17 cellular contexts compared by ENCODE assay signal in the genomic region with DNA sequence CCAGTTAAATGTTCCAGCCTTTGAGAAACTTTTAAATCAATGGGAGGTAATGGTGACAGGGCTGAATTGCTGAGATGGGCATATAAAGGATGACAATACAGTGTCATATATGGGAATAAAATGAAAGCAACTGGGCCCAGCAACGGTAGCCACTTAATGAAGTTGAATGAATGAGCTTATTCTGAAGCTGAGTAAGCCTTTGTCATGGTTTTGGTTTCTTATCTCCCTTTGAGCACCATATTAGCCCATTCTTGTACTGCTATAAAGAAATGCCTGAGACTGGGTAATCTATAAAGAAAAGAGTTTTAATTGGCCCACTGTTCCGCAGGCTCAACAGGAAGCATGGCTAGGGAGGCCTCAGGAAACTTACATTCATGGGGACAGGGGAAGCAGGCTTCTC. TPM values are rescaled to one million over a fixed set of nuclear protein-coding genes. Genes with fewer than 3 reads are reported as not detected.
A peak's percentile ranks its signal among the peaks of the same experiment; 100 is the strongest.
DNase-seq lines count a peak whose midpoint lies in the region; ATAC-seq, FAIRE-seq and TF ChIP-seq lines count a peak whose summit lies in the region.
"Had no signal": no experiment of that assay in that cellular context is flagged by ENCODE, and none has a peak within 500 bp of the region (broad histone marks: within the 10 kb centered on the region; RNA-seq: fewer than 3 reads in every experiment).

No MANE protein-coding gene starts in this region.

- no peak overlapping the region for H2BK120ac ChIP-seq in H1 (replicated peaks; ENCODE audit: low read depth, low read length)

- H3K36me3 Mint-ChIP-seq in activated T-cell treated with anti-CD3 and anti-CD28 coated beads, Interleukin-2, amount 50 U/mL, for 72 hours (ENCODE audit: insufficient read depth in 2 of 2), result peaks cover 2 to 4% of the 10 kb centered on the region in 2 donors
- peaks cover 7% of the 10 kb centered on the region for H3K36me3 Mint-ChIP-seq in activated CD4-positive, alpha-beta T cell treated with anti-CD3 and anti-CD28 coated beads, Interleukin-2, amount 10 ng/mL, durations not matched to agents 24 days and 14 days (ENCODE audit: low read depth)
- H3K36me3 Mint-ChIP-seq in endodermal cell (ENCODE audit: low read depth), result no peaks in the 10 kb centered on the region

- H2BK12ac ChIP-seq in H1 (ENCODE audit: low read depth, low read length), result no peak overlapping the region

- H3K36me3 ChIP-seq in H1 (ENCODE audit: control insufficient read depth in 2 of 4, insufficient read depth in 4 of 4, low read length in 3 of 4) (no peaks in the 10 kb centered on the region), endodermal cell (ENCODE audit: control insufficient read depth, insufficient read depth, low read length) (no peaks in the 10 kb centered on the region)
- H3K36me3 ChIP-seq: SJCRH30 had no signal

- H3K23me2 ChIP-seq in H1 (ENCODE audit: low read depth, low read length), result no peaks in the 10 kb centered on the region; the same call in 1 of the 2 replicates

- H4K5ac ChIP-seq in H1 (ENCODE audit: insufficient read length, low read depth, low read length), result no peak overlapping the region

- TF ChIP-seq EP300 in H1 (IDR thresholded peaks at IDR 0.05; ENCODE audit: borderline replicate concordance in 1 of 2, low read depth in 2 of 2, low read length in 2 of 2), result no peak

- H2AFZ ChIP-seq in H1 (ENCODE audit: low read length), result no peak overlapping the region

- 0 out of 2 replicates have a peak overlapping the region, but pooled peaks have one; percentile 15 for H4K8ac ChIP-seq in H1 (ENCODE audit: extremely low read depth, insufficient read depth, low read length)

- H4K91ac ChIP-seq in H1 (replicated peaks; ENCODE audit: insufficient read length, low read length), result no peak overlapping the region

- H2BK20ac ChIP-seq in H1 (ENCODE audit: low read length), result no peak overlapping the region

- no peak overlapping the region for H3K4ac ChIP-seq in H1 (replicated peaks; ENCODE audit: insufficient read length, low read depth, low read length)

- no peaks in the 10 kb centered on the region for H4K20me1 ChIP-seq in H1 (replicated peaks in 1 of 2; ENCODE audit: control insufficient read depth in 1 of 2, insufficient read depth in 2 of 2, low read length in 2 of 2)

- H3K18ac ChIP-seq in H1 (ENCODE audit: extremely low read depth, low read length), result no peak overlapping the region

- ATAC-seq in activated T-cell treated with anti-CD3 and anti-CD28 coated beads, Interleukin-2, amount 50 U/mL, for 72 hours (replicated peaks in 1 of 2), result peak in 1 of 2 donors; percentile 40
- ATAC-seq in HG02623 (IDR thresholded peaks at IDR 0.05; ENCODE audit: unreplicated experiment), result no peak

- no peak overlapping the region for H2BK5ac ChIP-seq in H1 (ENCODE audit: low read depth, low read length)

- H3K4me3 ChIP-seq in H1 (ENCODE audit: extremely low read depth in 1 of 4, insufficient read depth in 2 of 4, low read depth in 3 of 4, low read length in 4 of 4) (no peak overlapping the region), endodermal cell (ENCODE audit: low read length) (no peak overlapping the region)
- H3K4me3 ChIP-seq: SJCRH30 had no signal

- H2AK5ac ChIP-seq in H1 (ENCODE audit: low read depth, low read length), result no peak overlapping the region

- no peaks in the 10 kb centered on the region for H3K79me1 ChIP-seq in H1 (ENCODE audit: low read depth, low read length)

- no peak for TF ChIP-seq RAD21 in H1 (IDR thresholded peaks at IDR 0.05 in 1 of 2, conservative IDR thresholded peaks at IDR 0.05 in 1 of 2; ENCODE audit: low read depth in 2 of 2, low read length in 2 of 2)

- H3K9ac ChIP-seq in H1 (replicated peaks in 1 of 4; ENCODE audit: extremely low read depth in 1 of 4, low read depth in 3 of 4, low read length in 3 of 4), result no peak overlapping the region
- no peak overlapping the region for H3K9ac ChIP-seq in endodermal cell (ENCODE audit: extremely low read depth, low read length, poor library complexity, severe bottlenecking)

- peaks cover 0 to 4% (median 3%) of the 10 kb centered on the region in 4 experiments; a peak in 5 of 7 replicates for H3K4me1 ChIP-seq in H1 (replicated peaks in 1 of 4; ENCODE audit: control insufficient read depth in 3 of 4, insufficient read depth in 4 of 4, low read length in 3 of 4)
- H3K4me1 ChIP-seq in endodermal cell (ENCODE audit: control insufficient read depth, insufficient read depth, low read length), result peaks cover 4% of the 10 kb centered on the region

- H2BK15ac ChIP-seq in H1 (ENCODE audit: low read length), result no peak overlapping the region

- peak overlapping the region in 1 of 2 donors; percentile 3 for H3K4me3 Mint-ChIP-seq in activated T-cell treated with anti-CD3 and anti-CD28 coated beads, Interleukin-2, amount 50 U/mL, for 72 hours
- H3K4me3 Mint-ChIP-seq in activated CD4-positive, alpha-beta T cell treated with anti-CD3 and anti-CD28 coated beads, Interleukin-2, amount 10 ng/mL, durations not matched to agents 24 days and 14 days, result no peak overlapping the region
- H3K4me3 Mint-ChIP-seq in endodermal cell, result no peak overlapping the region

- POLR2A ChIA-PET in H1 (lab: Charles Lee; ENCODE audit: partially characterized antibody), result no interaction called here

- H3K23ac ChIP-seq in H1 (ENCODE audit: insufficient read length), result no peak overlapping the region

- no peak for FAIRE-seq in H1 (lab: Jason Lieb, UNC)
- FAIRE-seq: H54 had no signal

- 49% methylated on average over 2 of the region's 2 CpGs; no CpG with 5 or more reads in 1 of the 2 experiments for WGBS in H1 (ENCODE audit: extremely low coverage in 1 of 2, insufficient coverage in 1 of 2, insufficient read length in 1 of 2, insufficient replicate concordance in 2 of 2, low coverage in 1 of 2, low lambda C conversion rate in 2 of 2, missing lambda C conversion rate in 1 of 2), 2 experiments
- WGBS in endodermal cell (ENCODE audit: insufficient coverage in 1 of 2, insufficient read length in 1 of 2), 2 experiments, result 68 to 88% methylated on average over 1 to 2 of the region's 2 CpGs

- H3K27ac Mint-ChIP-seq in activated T-cell treated with anti-CD3 and anti-CD28 coated beads, Interleukin-2, amount 50 U/mL, for 72 hours, result peak overlapping the region; percentile 8
- no peak overlapping the region for H3K27ac Mint-ChIP-seq in activated CD4-positive, alpha-beta T cell treated with anti-CD3 and anti-CD28 coated beads, Interleukin-2, amount 10 ng/mL, durations not matched to agents 24 days and 14 days
- no peak overlapping the region for H3K27ac Mint-ChIP-seq in endodermal cell

- no peak overlapping the region for H3K27ac ChIP-seq in H1 (ENCODE audit: low read depth, low read length)
- H3K27ac ChIP-seq in endodermal cell (ENCODE audit: low read depth, low read length), result no peak overlapping the region
- H3K27ac ChIP-seq: C4-2B, SJCRH30 had no signal

- CTCF ChIA-PET in H1 (lab: Charles Lee; ENCODE audit: partially characterized antibody), result interaction anchor here (1.6 kb wide), 1 partner anchor 55 kb away, joined by 5 read pairs; no protein-coding TSS in a partner anchor

- no peak for TF ChIP-seq POLR2A in H1 (IDR thresholded peaks at IDR 0.05; ENCODE audit: control extremely low read depth in 1 of 2, low read depth in 2 of 2, low read length in 2 of 2)

- no peak for DNase-seq in activated T-cell treated with anti-CD3 and anti-CD28 coated beads, Interleukin-2, amount 50 U/mL, for 72 hours
- DNase-seq in activated T-cell treated with anti-CD3 and anti-CD28 coated beads, Interleukin-2, amount 50 U/mL, for 48 hours, result no peak
- DNase-seq in OCI-M1 (lab: John Stamatoyannopoulos, UW), result peak; percentile 83
- no peak for DNase-seq in H1 (ENCODE audit: low read depth in 1 of 2, low spot score in 2 of 2)
- DNase-seq in activated CD4-positive, alpha-beta T cell treated with anti-CD3 and anti-CD28 coated beads, Interleukin-2, amount 10 ng/mL, durations not matched to agents 24 days and 14 days, result no peak
- DNase-seq in endodermal cell, result no peak
- no peak for DNase-seq in NCI-H2029 (lab: John Stamatoyannopoulos, UW)
- DNase-seq: COR-L47, NCI-H1092, NCI-H1694, NCI-H2171, NCI-H446 treated with DMSO at 0.1 percent for 48 hours, NCI-H748 treated with DMSO at 0.1 percent for 48 hours, SJCRH30 had no signal

- intact Hi-C loops in activated CD4-positive, alpha-beta T cell treated with anti-CD3 and anti-CD28 coated beads, Interleukin-2, amount 10 ng/mL, durations not matched to agents 24 days and 14 days (cut with micrococcal nuclease), result no loop called here

- no peak overlapping the region for H3K4me2 ChIP-seq in H1 (ENCODE audit: insufficient read depth in 1 of 2, low read depth in 2 of 2, low read length in 2 of 2)

- H3K9me3 ChIP-seq in H1 (ENCODE audit: insufficient read depth in 2 of 2, low read depth in 1 of 2, low read length in 1 of 2) (no peaks in the 10 kb centered on the region), endodermal cell (ENCODE audit: control insufficient read depth, low read length) (no peaks in the 10 kb centered on the region)
- H3K9me3 ChIP-seq: SJCRH30 had no signal

- H3K14ac ChIP-seq in H1 (ENCODE audit: insufficient read length), result no peak overlapping the region

- H3K4me1 Mint-ChIP-seq in activated T-cell treated with anti-CD3 and anti-CD28 coated beads, Interleukin-2, amount 50 U/mL, for 72 hours (ENCODE audit: low read depth), result peaks cover 53% of the 10 kb centered on the region
- H3K4me1 Mint-ChIP-seq in activated CD4-positive, alpha-beta T cell treated with anti-CD3 and anti-CD28 coated beads, Interleukin-2, amount 10 ng/mL, durations not matched to agents 24 days and 14 days, result peaks cover 29% of the 10 kb centered on the region
- H3K4me1 Mint-ChIP-seq in endodermal cell, result peaks cover 16% of the 10 kb centered on the region

- peaks cover 0 to 12% of the 10 kb centered on the region in 2 experiments; a peak in 2 of 4 replicates for H3K79me2 ChIP-seq in H1 (ENCODE audit: control insufficient read depth in 1 of 2, insufficient read depth in 2 of 2, low read length in 2 of 2)

- H3K9me3 Mint-ChIP-seq in activated T-cell treated with anti-CD3 and anti-CD28 coated beads, Interleukin-2, amount 50 U/mL, for 72 hours, result no peaks in the 10 kb centered on the region
- no peaks in the 10 kb centered on the region for H3K9me3 Mint-ChIP-seq in activated CD4-positive, alpha-beta T cell treated with anti-CD3 and anti-CD28 coated beads, Interleukin-2, amount 10 ng/mL, durations not matched to agents 24 days and 14 days
- H3K9me3 Mint-ChIP-seq in endodermal cell, result no peaks in the 10 kb centered on the region

- H3K56ac ChIP-seq in H1 (replicated peaks; ENCODE audit: insufficient read length, low read depth, low read length), result no peak overlapping the region

- TF ChIP-seq CTCF in H1 (IDR thresholded peaks at IDR 0.05; ENCODE audit: control extremely low read depth in 1 of 3, insufficient read depth in 1 of 3, low read depth in 1 of 3, low read length in 3 of 3), result no peak
- no peak for TF ChIP-seq CTCF in endodermal cell (conservative IDR thresholded peaks at IDR 0.05)

- H3K27me3 ChIP-seq in H1 (replicated peaks in 1 of 4; ENCODE audit: control insufficient read depth in 3 of 4, extremely low read depth in 1 of 4, insufficient read depth in 3 of 4, low read length in 3 of 4), result no peaks in the 10 kb centered on the region
- H3K27me3 ChIP-seq in endodermal cell (ENCODE audit: control insufficient read depth, insufficient read depth, low read length, poor library complexity, severe bottlenecking), result no peaks in the 10 kb centered on the region
- H3K27me3 ChIP-seq: SJCRH30 had no signal

- H3K27me3 Mint-ChIP-seq in activated T-cell treated with anti-CD3 and anti-CD28 coated beads, Interleukin-2, amount 50 U/mL, for 72 hours (ENCODE audit: low read depth), result peaks cover 7% of the 10 kb centered on the region
- peaks cover 6% of the 10 kb centered on the region for H3K27me3 Mint-ChIP-seq in activated CD4-positive, alpha-beta T cell treated with anti-CD3 and anti-CD28 coated beads, Interleukin-2, amount 10 ng/mL, durations not matched to agents 24 days and 14 days
- H3K27me3 Mint-ChIP-seq in endodermal cell (ENCODE audit: insufficient read depth), result no peaks in the 10 kb centered on the region

RNA-seq across cellular contexts. Expression of gene THUMPD2, which starts 3.5 kb away (rescaled TPM):
- total RNA-seq in activated T-cell treated with anti-CD3 and anti-CD28 coated beads, Interleukin-2, amount 50 U/mL, for 72 hours, result 10 to 100 TPM; 13.1 to 19.6 TPM
- 15.5 and 17.0 TPM in 2 replicates for total RNA-seq in H1 (2021; fragmentation: NEBNext Ultra II Directional; extraction: Animal tissue kit (Norgen Biotek cat#: 25700))
- 3.8 and 8.6 TPM in 2 replicates for polyA plus RNA-seq in H1 (2011; rRNA removed)
- polyA plus RNA-seq in H1 (2011; cell fraction: cytosol; rRNA removed), result 11.7 TPM
- 6.5 TPM for polyA plus RNA-seq in H1 (2011; cell fraction: nucleus; rRNA removed)
- 8.9 to 17.8 TPM (median 11.4 TPM) in 4 replicates for polyA plus RNA-seq in H1 (2012, experiment 1 of 2)
- polyA plus RNA-seq in H1 (2012, experiment 2 of 2), result 1.7 TPM
- 15.0 TPM for polyA plus RNA-seq in H1 (2013, experiment 1 of 2)
- polyA plus RNA-seq in H1 (2013, experiment 2 of 2), result 15.6 TPM
- 10.1 and 12.9 TPM in 2 replicates for polyA minus RNA-seq in H1 (2011; rRNA and poly(A)+ RNA removed)
- polyA minus RNA-seq in H1 (2011; cell fraction: cytosol; rRNA and poly(A)+ RNA removed), result 2.3 TPM
- 30.7 TPM for polyA minus RNA-seq in H1 (2011; cell fraction: nucleus; rRNA and poly(A)+ RNA removed)
- total RNA-seq in activated CD4-positive, alpha-beta T cell treated with anti-CD3 and anti-CD28 coated beads, Interleukin-2, amount 10 ng/mL, durations not matched to agents 24 days and 14 days, result 19.2 and 20.5 TPM in 2 replicates
- total RNA-seq in endodermal cell, result 10 to 100 TPM; 11.3 to 13.6 TPM
- polyA plus RNA-seq in endodermal cell (2013, experiment 1 of 2), result 14.2 TPM
- 11.5 TPM for polyA plus RNA-seq in endodermal cell (2013, experiment 2 of 2)
